11 cellular contexts compared by ENCODE assay signal in genomic region chr9:80615964-80616363, GRCh38.
"Had no signal": no experiment of that assay in that cellular context is flagged by ENCODE, and none has a peak within 500 bp of the region (broad histone marks: within the 10 kb centered on the region; RNA-seq: fewer than 3 reads in every experiment).

No MANE protein-coding gene starts in this region.

- ATAC-seq: activated CD4-positive, CD25-positive, alpha-beta regulatory T cell treated with anti-CD3 and anti-CD28 coated beads, Interleukin-2, amount 50 U/mL, for 24 hours; gastrocnemius medialis; heart right ventricle; left lung; stimulated activated naive CD8-positive, alpha-beta T cell treated with anti-CD3 and anti-CD28 coated beads, Interleukin-15, Interleukin-2, amounts not matched to agents 100 U/mL and 50 U/mL, for 24 hours had no signal

- H3K36me3 ChIP-seq: gastrocnemius medialis, heart right ventricle, left lung, ovary, upper lobe of left lung had no signal

- H3K4me1 ChIP-seq: gastrocnemius medialis, heart right ventricle, left lung, upper lobe of left lung had no signal

- H3K27ac ChIP-seq: gastrocnemius medialis, heart right ventricle, left lung, ovary, upper lobe of left lung had no signal

- H3K27me3 ChIP-seq: gastrocnemius medialis, heart right ventricle, left lung, ovary, upper lobe of left lung had no signal

- DNase-seq: gastrocnemius medialis; heart right ventricle; left lung; mesenchymal stem cell; nephron progenitor cell; ovary; stimulated activated CD4-positive, alpha-beta T cell treated with anti-CD3 and anti-CD28 coated beads, Interleukin-4, amount 100 ng/mL, for 1 hour; stimulated activated CD8-positive, alpha-beta memory T cell treated with anti-CD3 and anti-CD28 coated beads, Interleukin-4, amount 100 ng/mL, for 48 hours; stimulated activated naive CD8-positive, alpha-beta T cell treated with anti-CD3 and anti-CD28 coated beads, Interleukin-15, Interleukin-2, amounts not matched to agents 100 U/mL and 50 U/mL, for 24 hours; upper lobe of left lung had no signal

- H3K9me3 ChIP-seq: gastrocnemius medialis, left lung, ovary, upper lobe of left lung had no signal

- H3K4me3 ChIP-seq: gastrocnemius medialis, heart right ventricle, left lung, ovary, upper lobe of left lung had no signal
